ENCODE assay signal across 15 cellular contexts in the genomic region with DNA sequence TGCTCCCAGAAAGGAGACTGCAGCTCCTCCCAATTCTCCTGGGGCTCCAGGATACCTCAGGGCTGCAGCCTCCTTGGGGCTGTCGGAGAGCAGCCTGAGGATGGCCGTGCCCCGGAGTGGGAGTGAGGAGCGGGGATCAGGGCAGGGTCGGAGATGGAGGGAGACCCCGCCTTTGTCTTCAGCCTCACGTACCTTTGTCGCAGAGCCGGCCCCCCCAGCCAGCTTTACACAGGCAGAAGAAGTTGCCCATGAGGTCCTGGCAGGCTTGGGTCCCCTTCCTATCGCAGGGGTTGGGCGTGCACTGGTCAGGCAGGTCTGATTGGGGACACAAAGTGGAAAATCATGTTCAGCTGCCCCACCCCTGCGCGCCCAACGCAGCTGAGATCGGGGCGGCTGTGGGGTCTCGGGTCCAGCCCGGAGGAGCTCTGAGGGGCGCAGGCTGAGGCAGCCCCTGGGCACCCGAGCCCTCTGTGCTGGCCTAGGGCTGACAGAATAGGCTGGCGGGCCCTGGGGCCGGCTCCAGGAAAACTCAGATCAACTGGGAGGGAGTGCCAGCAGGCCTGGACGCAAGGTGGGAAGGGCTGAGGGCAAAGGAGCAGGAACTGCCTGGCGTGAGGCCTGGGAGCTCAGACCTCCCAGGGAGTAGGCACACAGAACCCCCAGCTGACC. TPM values are rescaled to one million over a fixed set of nuclear protein-coding genes. Genes with fewer than 3 reads are reported as not detected.
DNase-seq lines count a peak whose midpoint lies in the region; ATAC-seq, FAIRE-seq and TF ChIP-seq lines count a peak whose summit lies in the region.
"Had no signal": no experiment of that assay in that cellular context is flagged by ENCODE, and none has a peak within 500 bp of the region (broad histone marks: within the 10 kb centered on the region; RNA-seq: fewer than 3 reads in every experiment).

No MANE protein-coding gene starts in this region.

- no peak overlapping the region for H3K23ac ChIP-seq in trophoblast cell (ENCODE audit: low read length)

- H2BK120ac ChIP-seq in trophoblast cell (ENCODE audit: insufficient read depth, low read length, poor library complexity) = peak overlapping the region; percentile 55

- H3K79me1 ChIP-seq in trophoblast cell (ENCODE audit: low read length) = peaks cover 42% of the 10 kb centered on the region

- TF ChIP-seq RAD21 in liver (IDR thresholded peaks at IDR 0.05) (no peak), HepG2 (CRISPR knock-in tag; IDR thresholded peaks at IDR 0.05) (no peak)

- H3K4me3 Mint-ChIP-seq in activated CD8-positive, alpha-beta T cell treated with anti-CD3 and anti-CD28 coated beads, Interleukin-2, amount 10 ng/mL, durations not matched to agents 7 days and 5 days = no peak overlapping the region
- no peak overlapping the region for H3K4me3 Mint-ChIP-seq in immature natural killer cell
- H3K4me3 Mint-ChIP-seq: stimulated activated naive CD8-positive, alpha-beta T cell treated with anti-CD3 and anti-CD28 coated beads, Interleukin-15, Interleukin-2, amounts not matched to agents 100 ng/mL and 50 ng/mL, for 24 hours had no signal

- H3K27me3 Mint-ChIP-seq in activated CD8-positive, alpha-beta T cell treated with anti-CD3 and anti-CD28 coated beads, Interleukin-2, amount 10 ng/mL, durations not matched to agents 7 days and 5 days (ENCODE audit: low read depth) = peaks cover 2% of the 10 kb centered on the region
- peaks cover 4 to 6% (median 5%) of the 10 kb centered on the region in 3 donors for H3K27me3 Mint-ChIP-seq in immature natural killer cell (ENCODE audit: low read depth in 3 of 3)

- no peaks in the 10 kb centered on the region for H3K36me3 ChIP-seq in liver (ENCODE audit: control insufficient read depth in 4 of 4, insufficient read depth in 3 of 4, low read depth in 1 of 4, low read length in 3 of 4)
- no peaks in the 10 kb centered on the region for H3K36me3 ChIP-seq in HepG2 (replicated peaks in 1 of 2; ENCODE audit: control insufficient read depth in 1 of 2, insufficient read depth in 2 of 2, low read length in 2 of 2)
- peaks cover 0 to 41% (median 20%) of the 10 kb centered on the region in 9 donors for H3K36me3 ChIP-seq in heart left ventricle
- H3K36me3 ChIP-seq in trophoblast cell (ENCODE audit: control insufficient read depth in 1 of 2, insufficient read depth in 2 of 2, low read length in 2 of 2) = peaks cover 3 to 8% of the 10 kb centered on the region in 2 experiments
- peaks cover 0 to 15% of the 10 kb centered on the region in 2 donors for H3K36me3 ChIP-seq in vagina
- H3K36me3 ChIP-seq: adrenal gland had no signal

- H3K27ac Mint-ChIP-seq in activated CD8-positive, alpha-beta T cell treated with anti-CD3 and anti-CD28 coated beads, Interleukin-2, amount 10 ng/mL, durations not matched to agents 7 days and 5 days = no peak overlapping the region
- no peak overlapping the region for H3K27ac Mint-ChIP-seq in immature natural killer cell
- H3K27ac Mint-ChIP-seq: stimulated activated naive CD8-positive, alpha-beta T cell treated with anti-CD3 and anti-CD28 coated beads, Interleukin-15, Interleukin-2, amounts not matched to agents 100 ng/mL and 50 ng/mL, for 24 hours had no signal

- POLR2A ChIA-PET in HepG2 (lab: Yijun Ruan, JAX) = no interaction called here
- POLR2A ChIA-PET in activated CD8-positive, alpha-beta T cell treated with anti-CD3 and anti-CD28 coated beads, Interleukin-2, amount 10 ng/mL, durations not matched to agents 7 days and 5 days (lab: Charles Lee) = no interaction called here

- in situ Hi-C loops in HepG2 (cut with HindIII; ENCODE audit: extremely low pct_ligation_motif_present, low pct_unique_long_range_greater_than_20kb) = no loop called here

- H2BK5ac ChIP-seq in trophoblast cell (ENCODE audit: low read depth, low read length, poor library complexity) = peak overlapping the region; percentile 44

- H3K9me3 Mint-ChIP-seq in activated CD8-positive, alpha-beta T cell treated with anti-CD3 and anti-CD28 coated beads, Interleukin-2, amount 10 ng/mL, durations not matched to agents 7 days and 5 days (ENCODE audit: insufficient read depth) = peaks cover 5% of the 10 kb centered on the region
- H3K9me3 Mint-ChIP-seq in immature natural killer cell = peaks cover 0 to 2% (median 0%) of the 10 kb centered on the region in 6 donors

- peaks cover 31% of the 10 kb centered on the region for H3K4me1 Mint-ChIP-seq in activated CD8-positive, alpha-beta T cell treated with anti-CD3 and anti-CD28 coated beads, Interleukin-2, amount 10 ng/mL, durations not matched to agents 7 days and 5 days (ENCODE audit: low read depth)
- peaks cover 21 to 24% of the 10 kb centered on the region in 2 donors for H3K4me1 Mint-ChIP-seq in immature natural killer cell

- peak overlapping the region; percentile 95 for H4K91ac ChIP-seq in trophoblast cell (ENCODE audit: low read depth, low read length)

- peak overlapping the region; percentile 50 for H4K8ac ChIP-seq in trophoblast cell (ENCODE audit: low read depth, low read length)

- peaks cover 7% of the 10 kb centered on the region for H3K36me3 Mint-ChIP-seq in activated CD8-positive, alpha-beta T cell treated with anti-CD3 and anti-CD28 coated beads, Interleukin-2, amount 10 ng/mL, durations not matched to agents 7 days and 5 days (ENCODE audit: low read depth)
- H3K36me3 Mint-ChIP-seq in immature natural killer cell = no peaks in the 10 kb centered on the region

- WGBS in liver = 74% methylated on average over 24 of the region's 24 CpGs
- 91% methylated on average over 12 of the region's 24 CpGs for WGBS in HepG2 (ENCODE audit: low lambda C conversion rate)
- WGBS in heart left ventricle, 4 donors = 55 to 84% (median 79%) methylated on average over 7 to 24 of the region's 24 CpGs
- WGBS in trophoblast cell (ENCODE audit: extremely low coverage, insufficient coverage, insufficient read length) = no CpG with 5 or more reads among the region's 24 CpGs

- no peak for TF ChIP-seq POLR2A in HepG2 (IDR thresholded peaks at IDR 0.05; ENCODE audit: insufficient read depth in 1 of 2, low read depth in 2 of 2, low read length in 2 of 2)
- TF ChIP-seq POLR2A in heart left ventricle (IDR thresholded peaks at IDR 0.05) = no peak
- no peak for TF ChIP-seq POLR2A in vagina (IDR thresholded peaks at IDR 0.05)

- no peak for ATAC-seq in HepG2
- ATAC-seq in heart left ventricle = peak in 2 of 4 donors; percentile 29 to 35
- no peak for ATAC-seq in activated CD8-positive, alpha-beta T cell treated with anti-CD3 and anti-CD28 coated beads, Interleukin-2, amount 10 ng/mL, durations not matched to agents 7 days and 5 days

- TF ChIP-seq EP300 in HepG2 (IDR thresholded peaks at IDR 0.05; ENCODE audit: low read depth in 2 of 2, low read length in 2 of 2) = no peak
- TF ChIP-seq EP300 in HepG2 (CRISPR knock-in tag; IDR thresholded peaks at IDR 0.05; ENCODE audit: borderline replicate concordance) = no peak

- H4K12ac ChIP-seq in trophoblast cell (ENCODE audit: low read depth, low read length) = no peak overlapping the region

- peak overlapping the region; percentile 42 for H3K18ac ChIP-seq in trophoblast cell (ENCODE audit: low read length)

- H3K4me3 ChIP-seq in liver (ENCODE audit: low read depth in 1 of 3, low read length in 3 of 3) (no peak overlapping the region), HepG2 (replicated peaks in 1 of 3; ENCODE audit: insufficient read depth in 1 of 3, low read depth in 2 of 3, low read length in 3 of 3) (no peak overlapping the region), heart left ventricle (peak overlapping the region in 1 of 12 donors; percentile 7), trophoblast cell (ENCODE audit: low read depth, low read length) (no peak overlapping the region), vagina (peak overlapping the region in 1 of 2 donors; percentile 40)
- H3K4me3 ChIP-seq: adrenal gland had no signal

- no peaks in the 10 kb centered on the region for H3K79me2 ChIP-seq in HepG2 (ENCODE audit: insufficient read depth, low read length)
- peaks cover 14% of the 10 kb centered on the region for H3K79me2 ChIP-seq in trophoblast cell (ENCODE audit: control insufficient read depth, insufficient read depth, low read length, poor library complexity)

- H3K9ac ChIP-seq in liver (ENCODE audit: low read depth in 1 of 2, low read length in 2 of 2) = no peak overlapping the region
- no peak overlapping the region for H3K9ac ChIP-seq in HepG2 (ENCODE audit: insufficient read depth, low read depth, low read length)
- H3K9ac ChIP-seq in trophoblast cell (ENCODE audit: low read length) = no peak overlapping the region
- H3K9ac ChIP-seq: KMS-11 had no signal

- H2AK5ac ChIP-seq in trophoblast cell (ENCODE audit: low read length) = peak overlapping the region; percentile 3

- H3K4me2 ChIP-seq in HepG2 (ENCODE audit: low read depth, low read length) (no peak overlapping the region), trophoblast cell (ENCODE audit: low read length) (no peak overlapping the region)
- H3K4me2 ChIP-seq: KMS-11 had no signal

- H3K4me1 ChIP-seq in liver (ENCODE audit: control insufficient read depth in 4 of 4, insufficient read depth in 4 of 4, low read length in 3 of 4) (peaks cover 8 to 33% (median 21%) of the 10 kb centered on the region in 4 donors), HepG2 (ENCODE audit: insufficient read depth, low read length) (peaks cover 33% of the 10 kb centered on the region), heart left ventricle (peaks cover 27 to 79% (median 65%) of the 10 kb centered on the region in 12 donors), trophoblast cell (ENCODE audit: control insufficient read depth in 1 of 2, insufficient read depth in 2 of 2, low read length in 2 of 2) (peaks cover 44 to 46% of the 10 kb centered on the region in 2 experiments), vagina (peaks cover 86% of the 10 kb centered on the region)

- H3K9me3 ChIP-seq in liver (ENCODE audit: control insufficient read depth in 4 of 4, low read length in 3 of 4) (no peaks in the 10 kb centered on the region), HepG2 (ENCODE audit: low read length) (no peaks in the 10 kb centered on the region), heart left ventricle (no peaks in the 10 kb centered on the region), trophoblast cell (ENCODE audit: insufficient read depth, low read depth, low read length) (no peaks in the 10 kb centered on the region), vagina (no peaks in the 10 kb centered on the region)
- H3K9me3 ChIP-seq: adrenal gland had no signal

- intact Hi-C loops in HepG2 (cut with micrococcal nuclease; ENCODE audit: unreplicated experiment) (no loop called here), heart left ventricle (cut with DNase I) (loop anchor here in 1 of 10 donors (5.0 kb wide), 1 partner anchor 43 kb away; no protein-coding TSS in a partner anchor), vagina (cut with DNase I) (no loop called here)

- CTCF ChIA-PET in HepG2 (lab: Yijun Ruan, JAX; ENCODE audit: low intra/inter-chr PET ratio, low total read pairs) = no interaction called here
- CTCF ChIA-PET in activated CD8-positive, alpha-beta T cell treated with anti-CD3 and anti-CD28 coated beads, Interleukin-2, amount 10 ng/mL, durations not matched to agents 7 days and 5 days (lab: Charles Lee) = no interaction called here

- H3K4ac ChIP-seq in trophoblast cell (ENCODE audit: low read depth, low read length) = peak overlapping the region; percentile 1

- H3K27me3 ChIP-seq in liver (ENCODE audit: control insufficient read depth in 4 of 4, insufficient read depth in 4 of 4, low read length in 3 of 4) = no peaks in the 10 kb centered on the region
- peaks cover 0 to 1% of the 10 kb centered on the region in 2 experiments; a peak in 3 of 5 replicates for H3K27me3 ChIP-seq in HepG2 (ENCODE audit: control insufficient read depth in 1 of 2, insufficient read depth in 2 of 2, low read length in 2 of 2)
- no peaks in the 10 kb centered on the region for H3K27me3 ChIP-seq in heart left ventricle
- no peaks in the 10 kb centered on the region for H3K27me3 ChIP-seq in trophoblast cell (ENCODE audit: insufficient read depth, low read length)
- no peaks in the 10 kb centered on the region for H3K27me3 ChIP-seq in vagina
- H3K27me3 ChIP-seq: adrenal gland had no signal

- DNase-seq in HepG2 (ENCODE audit: low spot score) = no peak
- DNase-seq in heart left ventricle = peak in 3 of 5 donors; percentile 73 to 77 (median 74)
- DNase-seq in trophoblast cell = no peak
- no peak for DNase-seq in vagina (ENCODE audit: extremely low spot score in 2 of 2)
- DNase-seq in activated CD8-positive, alpha-beta T cell treated with anti-CD3 and anti-CD28 coated beads, Interleukin-2, amount 10 ng/mL, durations not matched to agents 7 days and 5 days = no peak
- no peak for DNase-seq in immature natural killer cell
- no peak for DNase-seq in COR-L47 (lab: John Stamatoyannopoulos, UW)
- DNase-seq: DMS79 treated with DMSO at 0.1 percent for 48 hours; stimulated activated CD4-positive, alpha-beta T cell treated with anti-CD3 and anti-CD28 coated beads, Interleukin-1b, Interleukin-23, amount 100 ng/mL, for 48 hours had no signal

- no TSS peak for BruUV-seq in HepG2 (replicated peaks; lab: Mats Ljungman, UMichigan)

- H3K27ac ChIP-seq in liver (ENCODE audit: low read depth in 1 of 2, low read length in 2 of 2) (peak overlapping the region in 1 of 2 donors; percentile 36), HepG2 (ENCODE audit: extremely low read length, insufficient read depth, low read length) (no peak overlapping the region), heart left ventricle (peak overlapping the region in 9 of 12 donors; percentile 25 to 97 (median 81)), trophoblast cell (ENCODE audit: low read depth, low read length) (no peak overlapping the region), vagina (peak overlapping the region; percentile 91)
- H3K27ac ChIP-seq: KMS-11 had no signal

- no peaks in the 10 kb centered on the region for H4K20me1 ChIP-seq in HepG2 (ENCODE audit: insufficient read depth, low read length)

- no peak for FAIRE-seq in HepG2 (lab: Jason Lieb, UNC)
- FAIRE-seq: A204.1, GM12891 had no signal

- H3K14ac ChIP-seq in trophoblast cell (ENCODE audit: low read length) = peak overlapping the region; percentile 31

- H2AFZ ChIP-seq in HepG2 (ENCODE audit: low read length) (no peak overlapping the region), trophoblast cell (ENCODE audit: insufficient read depth, low read length, poor library complexity) (peak overlapping the region; percentile 24)

- TF ChIP-seq CTCF in liver (IDR thresholded peaks at IDR 0.05; ENCODE audit: low read depth, low read length, missing input control) (no peak), HepG2 (CRISPR knock-in tag; IDR thresholded peaks at IDR 0.05) (no peak), heart left ventricle (IDR thresholded peaks at IDR 0.05) (no peak), vagina (IDR thresholded peaks at IDR 0.05) (no peak)

- H2BK12ac ChIP-seq in trophoblast cell (ENCODE audit: low read length) = peak overlapping the region; percentile 78

RNA-seq across cellular contexts. Expression of a gene that starts 24.2 kb away (rescaled TPM):
- total RNA-seq in liver (10 to 100 TPM in 1 of 2 donors, 1 to 10 TPM in 1; 3.2 to 15.1 TPM), HepG2 (2016; rRNA removed; fragmentation: Illumina TruSeq; extraction: Trizol) (0.09 and 0.11 TPM in 2 replicates), heart left ventricle (100 to 1,000 TPM; 125 to 438 (median 183) TPM), vagina (215 TPM)
- polyA plus RNA-seq in liver (10 to 100 TPM in 1 of 2 donors, 1 to 10 TPM in 1; 2.5 to 30.2 TPM), HepG2 (2011; rRNA removed) (0.21 and 0.24 TPM in 2 replicates), heart left ventricle (100 to 1,000 TPM in 1 of 2 donors, 10 to 100 TPM in 1; 96.7 to 249 TPM), immature natural killer cell (1 to 10 TPM in 2 of 3 donors, not detected in 1; 1.0 to 1.2 TPM)
- 0.09 TPM in 1 of 2 replicates, not detected in the other for total RNA-seq in HepG2 (2016; cell fraction: cytosol; rRNA removed; fragmentation: Illumina TruSeq; extraction: Trizol; ENCODE audit: low read depth)
- 0.09 TPM in 1 of 2 replicates, not detected in the other for total RNA-seq in HepG2 (2016; cell fraction: insoluble cytoplasmic fraction; rRNA removed; fragmentation: Illumina TruSeq; extraction: Trizol)
- total RNA-seq in HepG2 (2016; cell fraction: membrane; rRNA removed; fragmentation: Illumina TruSeq; extraction: Trizol) = 0.19 and 0.21 TPM in 2 replicates
- total RNA-seq in HepG2 (2016; cell fraction: nucleus; rRNA removed; fragmentation: Illumina TruSeq; extraction: Trizol) = 0.28 TPM in 1 of 2 replicates, not detected in the other
- 0.14 and 0.34 TPM in 2 replicates for polyA plus RNA-seq in HepG2 (2011; cell fraction: cytosol; rRNA removed)
- polyA plus RNA-seq in HepG2 (2011; cell fraction: nucleus; rRNA removed) = 0.57 and 0.93 TPM in 2 replicates
- polyA plus RNA-seq in HepG2 (2012) = 0.13 and 0.23 TPM in 2 replicates
- polyA plus RNA-seq in HepG2 (2016; cell fraction: cytosol; fragmentation: Illumina TruSeq; extraction: Trizol; ENCODE audit: low read depth) = 0.05 and 0.14 TPM in 2 replicates
- 0.09 and 0.13 TPM in 2 replicates for polyA plus RNA-seq in HepG2 (2016; cell fraction: insoluble cytoplasmic fraction; fragmentation: Illumina TruSeq; extraction: Trizol; ENCODE audit: low read depth)
- polyA plus RNA-seq in HepG2 (2016; cell fraction: membrane; fragmentation: Illumina TruSeq; extraction: Trizol; ENCODE audit: low read depth) = 0.15 and 0.21 TPM in 2 replicates
- 0.52 and 0.59 TPM in 2 replicates for polyA plus RNA-seq in HepG2 (2016; cell fraction: nucleus; fragmentation: Illumina TruSeq; extraction: Trizol; ENCODE audit: insufficient read depth, low read depth)
- 0.16 and 5.7 TPM in 2 replicates for polyA minus RNA-seq in HepG2 (2011; rRNA and poly(A)+ RNA removed; ENCODE audit: low replicate concordance)
- not detected in 2 replicates for polyA minus RNA-seq in HepG2 (2011; cell fraction: cytosol; rRNA and poly(A)+ RNA removed)
- polyA minus RNA-seq in HepG2 (2011; cell fraction: nucleus; rRNA and poly(A)+ RNA removed) = 0.13 TPM in 1 of 2 replicates, not detected in the other
- 15.7 and 17.6 TPM in 2 replicates for polyA plus RNA-seq in trophoblast cell (2013)
- under 1 TPM; 0.53 to 0.65 TPM for total RNA-seq in activated CD8-positive, alpha-beta T cell treated with anti-CD3 and anti-CD28 coated beads, Interleukin-2, amount 10 ng/mL, durations not matched to agents 7 days and 5 days

Comparison
In these comparisons a context has a peak if more than half of its experiments do, and no peak if none do; other contexts are left out.
1. H3K27ac ChIP-seq: peak in heart left ventricle (9 of 12) and vagina (single experiment); none in HepG2 (single experiment) and trophoblast cell (single experiment).
2. DNase-seq: peak in heart left ventricle (3 of 5); none in HepG2 (single experiment), trophoblast cell (0 of 2), vagina (0 of 2), activated CD8-positive, alpha-beta T cell treated with anti-CD3 and anti-CD28 coated beads, Interleukin-2, amount 10 ng/mL, durations not matched to agents 7 days and 5 days (single experiment), immature natural killer cell (0 of 3) and COR-L47 (single experiment).
3. RNA of a gene that starts 24.2 kb away (total RNA-seq): 215 TPM in vagina (single experiment) and 125 to 438 TPM in heart left ventricle; 3.2 to 15.1 TPM in liver, 0.53 to 0.65 TPM in activated CD8-positive, alpha-beta T cell treated with anti-CD3 and anti-CD28 coated beads, Interleukin-2, amount 10 ng/mL, durations not matched to agents 7 days and 5 days and 0.09 to 0.28 TPM in HepG2; every median in the first group is over 4 times any median in the second.